Comparison of ENCODE assay signal across 24 cellular contexts in the genomic region with DNA sequence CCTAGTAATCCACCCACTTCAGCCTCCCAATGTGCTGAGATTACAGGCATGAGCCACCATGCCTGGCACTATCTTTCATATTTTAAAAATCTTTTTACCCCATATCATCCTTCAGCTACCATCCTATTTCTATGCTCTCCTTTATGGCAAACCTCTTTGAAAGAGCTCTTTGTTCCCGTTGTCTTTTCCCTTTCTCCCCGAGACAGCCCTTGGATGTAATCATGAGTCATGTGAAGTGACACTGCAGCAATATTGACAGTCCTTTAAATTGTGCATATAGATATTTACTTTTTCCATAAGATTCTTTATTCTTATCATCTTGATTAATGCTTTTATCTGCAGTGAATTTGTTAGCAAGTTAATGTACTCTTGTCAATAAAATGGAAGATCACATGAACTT.
"Had no signal": no experiment of that assay in that cellular context is flagged by ENCODE, and none has a peak within 500 bp of the region (broad histone marks: within the 10 kb centered on the region; RNA-seq: fewer than 3 reads in every experiment).

No MANE protein-coding gene starts in this region.

- H3K9me3 Mint-ChIP-seq: activated CD4-positive, alpha-beta memory T cell treated with anti-CD3 and anti-CD28 coated beads for 36 hours; activated CD4-positive, alpha-beta T cell treated with anti-CD3 and anti-CD28 coated beads, Interleukin-2, amount 10 ng/mL, durations not matched to agents 7 days and 5 days; activated naive CD4-positive, alpha-beta T cell treated with anti-CD3 and anti-CD28 coated beads, Interleukin-2, amount 10 ng/mL, durations not matched to agents 7 days and 5 days; activated naive CD8-positive, alpha-beta T cell treated with anti-CD3 and anti-CD28 coated beads for 36 hours; activated T-helper 2 cell treated with anti-CD3 and anti-CD28 coated beads, Interferon-gamma antibody, Interleukin-2, Interleukin-4, amounts not matched to agents 10 μg/mL and 5 μg/mL and 100 μg/mL, durations not matched to agents 14 hours and 24 hours and 36 hours had no signal

- H3K4me1 Mint-ChIP-seq: activated CD4-positive, alpha-beta T cell treated with anti-CD3 and anti-CD28 coated beads, Interleukin-2, amount 10 ng/mL, durations not matched to agents 7 days and 5 days; activated naive CD4-positive, alpha-beta T cell treated with anti-CD3 and anti-CD28 coated beads, Interleukin-2, amount 10 ng/mL, durations not matched to agents 7 days and 5 days; activated naive CD8-positive, alpha-beta T cell treated with anti-CD3 and anti-CD28 coated beads for 36 hours; T-cell had no signal

- H3K27ac Mint-ChIP-seq: activated CD4-positive, alpha-beta memory T cell treated with anti-CD3 and anti-CD28 coated beads for 36 hours; activated CD4-positive, alpha-beta T cell treated with anti-CD3 and anti-CD28 coated beads, Interleukin-2, amount 10 ng/mL, durations not matched to agents 7 days and 5 days; activated naive CD4-positive, alpha-beta T cell treated with anti-CD3 and anti-CD28 coated beads, Interleukin-2, amount 10 ng/mL, durations not matched to agents 7 days and 5 days; activated naive CD8-positive, alpha-beta T cell treated with anti-CD3 and anti-CD28 coated beads for 36 hours; activated T-helper 2 cell treated with anti-CD3 and anti-CD28 coated beads, Interferon-gamma antibody, Interleukin-2, Interleukin-4, amounts not matched to agents 10 μg/mL and 5 μg/mL and 100 μg/mL, durations not matched to agents 14 hours and 24 hours and 36 hours; T-cell had no signal

- DNase-seq: activated CD4-positive, alpha-beta memory T cell treated with anti-CD3 and anti-CD28 coated beads for 36 hours; activated CD4-positive, alpha-beta T cell treated with anti-CD3 and anti-CD28 coated beads, Interleukin-2, amount 10 ng/mL, durations not matched to agents 7 days and 5 days; activated CD4-positive, CD25-positive, alpha-beta regulatory T cell; activated CD8-positive, alpha-beta memory T cell treated with anti-CD3 and anti-CD28 coated beads for 24 hours; activated gamma-delta T cell treated with Interleukin-2 at 50 U/mL for 16 hours; activated naive CD4-positive, alpha-beta T cell treated with anti-CD3 and anti-CD28 coated beads, Interleukin-2, amount 10 ng/mL, durations not matched to agents 7 days and 5 days; activated naive CD8-positive, alpha-beta T cell treated with anti-CD3 and anti-CD28 coated beads for 36 hours; activated T-cell treated with anti-CD3 and anti-CD28 coated beads, Interleukin-2, amount 50 U/mL, for 48 hours; anterior cingulate cortex; caudate nucleus; MG63; MV-4-11; NCI-H1105; NCI-H1436; NCI-H2107; NCI-H345; NCI-H510A; NCI-H526 treated with DMSO at 0.1 percent for 48 hours; PC-9; SIG-M5; T-cell; T-helper 2 cell; T1000 had no signal

- H3K27me3 Mint-ChIP-seq: activated CD4-positive, alpha-beta memory T cell treated with anti-CD3 and anti-CD28 coated beads for 36 hours; activated CD4-positive, alpha-beta T cell treated with anti-CD3 and anti-CD28 coated beads, Interleukin-2, amount 10 ng/mL, durations not matched to agents 7 days and 5 days; activated naive CD4-positive, alpha-beta T cell treated with anti-CD3 and anti-CD28 coated beads, Interleukin-2, amount 10 ng/mL, durations not matched to agents 7 days and 5 days; activated naive CD8-positive, alpha-beta T cell treated with anti-CD3 and anti-CD28 coated beads for 36 hours; T-cell had no signal

- H3K36me3 Mint-ChIP-seq: activated CD4-positive, alpha-beta memory T cell treated with anti-CD3 and anti-CD28 coated beads for 36 hours; activated naive CD4-positive, alpha-beta T cell treated with anti-CD3 and anti-CD28 coated beads, Interleukin-2, amount 10 ng/mL, durations not matched to agents 7 days and 5 days; activated naive CD8-positive, alpha-beta T cell treated with anti-CD3 and anti-CD28 coated beads for 36 hours; T-cell had no signal

- H3K4me3 Mint-ChIP-seq: activated CD4-positive, alpha-beta memory T cell treated with anti-CD3 and anti-CD28 coated beads for 36 hours; activated CD4-positive, alpha-beta T cell treated with anti-CD3 and anti-CD28 coated beads, Interleukin-2, amount 10 ng/mL, durations not matched to agents 7 days and 5 days; activated naive CD4-positive, alpha-beta T cell treated with anti-CD3 and anti-CD28 coated beads, Interleukin-2, amount 10 ng/mL, durations not matched to agents 7 days and 5 days; activated naive CD8-positive, alpha-beta T cell treated with anti-CD3 and anti-CD28 coated beads for 36 hours; T-cell had no signal
